23 cellular contexts compared by ENCODE assay signal in the genomic region with DNA sequence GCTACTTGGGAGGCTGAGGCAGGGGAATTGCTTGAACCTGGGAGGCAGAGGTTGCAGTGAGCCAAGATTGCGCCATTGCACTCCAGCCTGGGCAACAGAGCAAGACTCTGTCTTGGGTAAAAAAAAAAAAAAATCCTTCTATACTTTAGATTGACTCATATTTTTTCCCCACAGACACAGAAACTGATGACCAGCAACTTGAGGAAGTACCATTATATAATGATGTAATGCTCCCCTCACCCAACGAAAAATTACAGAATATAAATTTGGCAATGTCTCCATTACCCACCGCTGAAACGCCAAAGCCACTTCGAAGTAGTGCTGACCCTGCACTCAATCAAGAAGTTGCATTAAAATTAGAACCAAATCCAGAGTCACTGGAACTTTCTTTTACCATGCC. TPM values are rescaled to one million over a fixed set of nuclear protein-coding genes. Genes with fewer than 3 reads are reported as not detected.
DNase-seq lines count a peak whose midpoint lies in the region; ATAC-seq, FAIRE-seq and TF ChIP-seq lines count a peak whose summit lies in the region.
"Had no signal": no experiment of that assay in that cellular context is flagged by ENCODE, and none has a peak within 500 bp of the region (broad histone marks: within the 10 kb centered on the region; RNA-seq: fewer than 3 reads in every experiment).

No MANE protein-coding gene starts in this region.

- WGBS in trophoblast cell (ENCODE audit: extremely low coverage, insufficient coverage, insufficient read length) = no CpG with 5 or more reads among the region's 5 CpGs

- no peak overlapping the region for H2BK12ac ChIP-seq in trophoblast cell (ENCODE audit: low read length)

- no peak for FAIRE-seq in astrocyte (lab: Jason Lieb, UNC)
- FAIRE-seq: TTC549 had no signal

- CTCF ChIA-PET in activated naive CD4-positive, alpha-beta T cell treated with anti-CD3 and anti-CD28 coated beads for 36 hours (lab: Charles Lee) = interaction anchor here (0.9 kb wide), 2 partner anchors 39 to 282 kb away, joined by 3 read pairs; no protein-coding TSS in a partner anchor

- ATAC-seq in HG02870 (IDR thresholded peaks at IDR 0.05; ENCODE audit: unreplicated experiment) = no peak
- ATAC-seq: HCT116 had no signal

- no peak overlapping the region for H3K14ac ChIP-seq in trophoblast cell (ENCODE audit: low read length)

- no peaks in the 10 kb centered on the region for H3K79me1 ChIP-seq in trophoblast cell (ENCODE audit: low read length)

- no peaks in the 10 kb centered on the region for H3K9me3 Mint-ChIP-seq in activated naive CD4-positive, alpha-beta T cell treated with anti-CD3 and anti-CD28 coated beads for 36 hours
- H3K9me3 Mint-ChIP-seq in astrocyte (ENCODE audit: unreplicated experiment) = no peaks in the 10 kb centered on the region
- H3K9me3 Mint-ChIP-seq: activated CD4-positive, alpha-beta T cell treated with anti-CD3 and anti-CD28 coated beads, Interleukin-2, amount 10 ng/mL, durations not matched to agents 7 days and 5 days; CD4-positive, alpha-beta T cell; neural progenitor cell had no signal

- H2AK5ac ChIP-seq in trophoblast cell (ENCODE audit: low read length) = no peak overlapping the region

- peak overlapping the region; percentile 21 for H3K4ac ChIP-seq in trophoblast cell (ENCODE audit: low read depth, low read length)

- no peaks in the 10 kb centered on the region for H3K27me3 ChIP-seq in astrocyte (ENCODE audit: insufficient read depth, low read length)
- no peaks in the 10 kb centered on the region for H3K27me3 ChIP-seq in trophoblast cell (ENCODE audit: insufficient read depth, low read length)
- no peaks in the 10 kb centered on the region for H3K27me3 ChIP-seq in BE2C
- H3K27me3 ChIP-seq: MG63, neural progenitor cell, uterus had no signal

- TF ChIP-seq CTCF in astrocyte (IDR thresholded peaks at IDR 0.05; ENCODE audit: insufficient read depth, low read depth, low read length) (no peak), BE2C (IDR thresholded peaks at IDR 0.05; ENCODE audit: low read depth, low read length) (no peak)

- H3K4me3 ChIP-seq in astrocyte (ENCODE audit: insufficient read depth, low read depth, low read length) (no peak overlapping the region), trophoblast cell (ENCODE audit: low read depth, low read length) (no peak overlapping the region), BE2C (ENCODE audit: low read depth, low read length) (no peak overlapping the region)
- H3K4me3 ChIP-seq: MG63, neural progenitor cell, uterus had no signal

- peaks cover 25% of the 10 kb centered on the region for H3K4me1 Mint-ChIP-seq in activated naive CD4-positive, alpha-beta T cell treated with anti-CD3 and anti-CD28 coated beads for 36 hours (ENCODE audit: low read depth)
- peaks cover 6% of the 10 kb centered on the region for H3K4me1 Mint-ChIP-seq in astrocyte (ENCODE audit: low read depth, unreplicated experiment)
- H3K4me1 Mint-ChIP-seq: neural progenitor cell had no signal

- H3K27ac ChIP-seq in astrocyte (ENCODE audit: low read depth, low read length) (no peak overlapping the region), trophoblast cell (ENCODE audit: low read depth, low read length) (no peak overlapping the region)
- H3K27ac ChIP-seq: neural progenitor cell, uterus had no signal

- H3K4me1 ChIP-seq in astrocyte (ENCODE audit: insufficient read depth, low read length) = no peaks in the 10 kb centered on the region
- no peaks in the 10 kb centered on the region for H3K4me1 ChIP-seq in trophoblast cell (ENCODE audit: control insufficient read depth in 1 of 2, insufficient read depth in 2 of 2, low read length in 2 of 2)
- H3K4me1 ChIP-seq in BE2C = no peaks in the 10 kb centered on the region
- H3K4me1 ChIP-seq: neural progenitor cell, uterus had no signal

- DNase-seq in activated naive CD4-positive, alpha-beta T cell treated with anti-CD3 and anti-CD28 coated beads for 36 hours = no peak
- no peak for DNase-seq in activated naive CD4-positive, alpha-beta T cell treated with Interleukin-2 at 50 U/mL for 16 hours
- DNase-seq in NOMO-1 treated with DMSO at 0.1 percent for 48 hours (lab: John Stamatoyannopoulos, UW; ENCODE audit: unreplicated experiment) (peak; percentile 52), astrocyte (ENCODE audit: low read depth) (no peak), trophoblast cell (no peak), BE2C (no peak)
- no peak for DNase-seq in NK-92 treated with Interleukin-12 subunit alpha and Interleukin-12 subunit beta, amount 100 ng/mL, for 24 hours (lab: John Stamatoyannopoulos, UW)
- DNase-seq: activated CD4-positive, alpha-beta T cell treated with anti-CD3 and anti-CD28 coated beads, Interleukin-2, amount 10 ng/mL, durations not matched to agents 7 days and 5 days; activated T-cell treated with anti-CD3 and anti-CD28 coated beads for 4 hours; CD4-positive, alpha-beta T cell; foreskin melanocyte; MG63; midbrain; NCI-H187 treated with DMSO at 0.1 percent for 48 hours; stimulated activated CD4-positive, alpha-beta T cell treated with anti-CD3 and anti-CD28 coated beads, Interleukin-12 subunit alpha, Interleukin-12 subunit beta, amount 100 ng/mL, for 4 hours; stimulated activated CD8-positive, alpha-beta memory T cell treated with anti-CD3 and anti-CD28 coated beads, Interleukin-4, amount 100 ng/mL, for 48 hours; substantia nigra; uterus had no signal

- no peak overlapping the region for H4K12ac ChIP-seq in trophoblast cell (ENCODE audit: low read depth, low read length)

- intact Hi-C loops in activated naive CD4-positive, alpha-beta T cell treated with anti-CD3 and anti-CD28 coated beads for 36 hours (cut with micrococcal nuclease) = no loop called here

- no peaks in the 10 kb centered on the region for H3K27me3 Mint-ChIP-seq in activated naive CD4-positive, alpha-beta T cell treated with anti-CD3 and anti-CD28 coated beads for 36 hours (ENCODE audit: low read depth)
- no peaks in the 10 kb centered on the region for H3K27me3 Mint-ChIP-seq in astrocyte (ENCODE audit: low read depth, unreplicated experiment)
- H3K27me3 Mint-ChIP-seq: activated CD4-positive, alpha-beta T cell treated with anti-CD3 and anti-CD28 coated beads, Interleukin-2, amount 10 ng/mL, durations not matched to agents 7 days and 5 days; activated naive CD8-positive, alpha-beta T cell; CD4-positive, alpha-beta T cell had no signal

- H3K18ac ChIP-seq in trophoblast cell (ENCODE audit: low read length) = no peak overlapping the region

- no peak overlapping the region for H3K23ac ChIP-seq in trophoblast cell (ENCODE audit: low read length)

- H4K20me1 ChIP-seq in astrocyte (ENCODE audit: insufficient read depth, low read length) = peaks cover 49% of the 10 kb centered on the region

- H3K36me3 ChIP-seq in astrocyte (ENCODE audit: insufficient read depth, low read length) (peaks cover 78% of the 10 kb centered on the region), trophoblast cell (ENCODE audit: control insufficient read depth in 1 of 2, insufficient read depth in 2 of 2, low read length in 2 of 2) (peaks cover 23 to 45% of the 10 kb centered on the region in 2 experiments), BE2C (peaks cover 95% of the 10 kb centered on the region)
- H3K36me3 ChIP-seq: uterus had no signal

- H3K4me2 ChIP-seq in astrocyte (ENCODE audit: low read length) (no peak overlapping the region), trophoblast cell (ENCODE audit: low read length) (no peak overlapping the region)
- H3K4me2 ChIP-seq: neural progenitor cell had no signal

- H3K79me2 ChIP-seq in astrocyte (ENCODE audit: insufficient read depth, low read length) (peaks cover 73% of the 10 kb centered on the region), trophoblast cell (ENCODE audit: control insufficient read depth, insufficient read depth, low read length, poor library complexity) (no peaks in the 10 kb centered on the region)

- H3K4me3 Mint-ChIP-seq in activated naive CD4-positive, alpha-beta T cell treated with anti-CD3 and anti-CD28 coated beads for 36 hours = no peak overlapping the region
- no peak overlapping the region for H3K4me3 Mint-ChIP-seq in astrocyte (ENCODE audit: unreplicated experiment)
- H3K4me3 Mint-ChIP-seq: activated CD4-positive, alpha-beta T cell treated with anti-CD3 and anti-CD28 coated beads, Interleukin-2, amount 10 ng/mL, durations not matched to agents 7 days and 5 days; activated naive CD8-positive, alpha-beta T cell; CD4-positive, alpha-beta T cell; neural progenitor cell had no signal

- peak overlapping the region; percentile 66 for H3K27ac Mint-ChIP-seq in activated naive CD4-positive, alpha-beta T cell treated with anti-CD3 and anti-CD28 coated beads for 36 hours
- peak overlapping the region; percentile 62 for H3K27ac Mint-ChIP-seq in astrocyte (ENCODE audit: unreplicated experiment)
- H3K27ac Mint-ChIP-seq: activated CD4-positive, alpha-beta T cell treated with anti-CD3 and anti-CD28 coated beads, Interleukin-2, amount 10 ng/mL, durations not matched to agents 7 days and 5 days; activated naive CD8-positive, alpha-beta T cell; CD4-positive, alpha-beta T cell; neural progenitor cell had no signal

- no peak overlapping the region for H4K8ac ChIP-seq in trophoblast cell (ENCODE audit: low read depth, low read length)

- H3K36me3 Mint-ChIP-seq in activated naive CD4-positive, alpha-beta T cell treated with anti-CD3 and anti-CD28 coated beads for 36 hours (ENCODE audit: low read depth) = peaks cover 70% of the 10 kb centered on the region
- H3K36me3 Mint-ChIP-seq in astrocyte (ENCODE audit: low read depth, unreplicated experiment) = peaks cover 18% of the 10 kb centered on the region

- no peak overlapping the region for H2AFZ ChIP-seq in astrocyte (ENCODE audit: low read depth, low read length)
- no peak overlapping the region for H2AFZ ChIP-seq in trophoblast cell (ENCODE audit: insufficient read depth, low read length, poor library complexity)
- H2AFZ ChIP-seq: neural progenitor cell had no signal

- no peak overlapping the region for H2BK120ac ChIP-seq in trophoblast cell (ENCODE audit: insufficient read depth, low read length, poor library complexity)

- H3K9ac ChIP-seq in astrocyte (ENCODE audit: low read length) (no peak overlapping the region), trophoblast cell (ENCODE audit: low read length) (no peak overlapping the region)
- H3K9ac ChIP-seq: neural progenitor cell had no signal

- no peak overlapping the region for H4K91ac ChIP-seq in trophoblast cell (ENCODE audit: low read depth, low read length)

- no peaks in the 10 kb centered on the region for H3K9me3 ChIP-seq in astrocyte (ENCODE audit: insufficient read depth, low read depth, low read length)
- H3K9me3 ChIP-seq in trophoblast cell (ENCODE audit: insufficient read depth, low read depth, low read length) = no peaks in the 10 kb centered on the region
- no peaks in the 10 kb centered on the region for H3K9me3 ChIP-seq in BE2C
- H3K9me3 ChIP-seq: MG63, uterus had no signal

- H2BK5ac ChIP-seq in trophoblast cell (ENCODE audit: low read depth, low read length, poor library complexity) = no peak overlapping the region

RNA-seq across cellular contexts. Expression of a gene that starts 24.3 kb away (rescaled TPM):
- total RNA-seq in activated naive CD4-positive, alpha-beta T cell treated with anti-CD3 and anti-CD28 coated beads for 36 hours = 1 to 10 TPM; 8.7 to 9.2 TPM
- 12.9 and 14.1 TPM in 2 replicates for total RNA-seq in astrocyte
- 6.7 and 7.8 TPM in 2 replicates for polyA plus RNA-seq in trophoblast cell (2013)
- polyA plus RNA-seq in BE2C (2012; ENCODE audit: insufficient read depth, insufficient read length, low read depth) = 13.5 TPM

RNA-seq across cellular contexts. Expression of a gene that starts 42.6 kb away (rescaled TPM):
- 100 to 1,000 TPM; 398 to 417 TPM for total RNA-seq in activated naive CD4-positive, alpha-beta T cell treated with anti-CD3 and anti-CD28 coated beads for 36 hours
- total RNA-seq in astrocyte = 435 and 475 TPM in 2 replicates
- polyA plus RNA-seq in trophoblast cell (2013) = 429 and 461 TPM in 2 replicates
- 96.5 TPM for polyA plus RNA-seq in BE2C (2012; ENCODE audit: insufficient read depth, insufficient read length, low read depth)
